ENCODE assay signal across 21 cellular contexts in the genomic region with DNA sequence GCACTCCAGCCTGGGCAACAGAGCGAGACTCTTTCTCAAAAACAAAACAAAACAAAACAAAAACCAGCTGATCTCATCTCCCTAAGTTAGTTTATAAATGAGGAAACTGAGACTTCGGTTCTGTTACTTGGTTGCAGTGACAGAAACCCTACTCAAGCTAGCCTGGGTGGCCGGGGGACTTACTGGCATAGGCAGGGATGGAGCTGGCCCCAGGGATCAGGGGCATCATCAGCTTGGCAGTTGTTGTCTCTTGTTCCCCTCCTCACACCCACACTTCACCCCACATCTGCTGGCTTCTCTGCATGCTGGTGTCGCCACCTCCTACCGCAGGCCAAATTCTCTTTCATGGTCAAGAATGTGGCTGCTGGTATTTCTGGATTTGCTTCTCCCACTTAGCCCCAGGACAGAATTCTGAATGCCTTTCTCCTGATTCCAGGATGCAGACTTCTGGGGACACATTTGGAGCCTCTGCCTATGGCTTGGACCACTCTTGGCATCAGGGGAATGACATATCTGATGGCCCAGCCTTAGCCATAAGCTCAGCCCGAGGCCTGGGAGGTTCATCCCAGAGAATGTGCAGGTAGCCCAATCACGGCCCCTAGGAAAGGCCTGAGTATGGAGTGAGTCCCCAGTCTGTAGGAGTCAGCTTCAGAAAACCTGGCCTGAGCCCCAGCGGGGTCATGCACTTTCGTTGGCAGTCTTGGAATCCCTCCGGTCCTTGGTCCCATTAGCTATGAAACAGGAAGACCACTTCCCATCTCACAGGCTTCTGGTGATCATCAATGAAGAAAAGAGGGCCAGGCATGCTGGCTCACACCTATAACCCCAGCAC. TPM values are rescaled to one million over a fixed set of nuclear protein-coding genes. Genes with fewer than 3 reads are reported as not detected.
DNase-seq lines count a peak whose midpoint lies in the region; ATAC-seq lines count a peak whose summit lies in the region.
"Had no signal": no experiment of that assay in that cellular context is flagged by ENCODE, and none has a peak within 500 bp of the region (broad histone marks: within the 10 kb centered on the region; RNA-seq: fewer than 3 reads in every experiment).

No MANE protein-coding gene starts in this region.

- H3K27ac ChIP-seq in mesendoderm (ENCODE audit: low read depth, low read length), result no peak overlapping the region
- H3K27ac ChIP-seq: lower lobe of right lung, skin epidermis, stomach, upper lobe of left lung had no signal

- DNase-seq in Caki2 (ENCODE audit: low read depth) (peak; percentile 2), mesendoderm (peak; percentile 47), NCI-H748 (lab: John Stamatoyannopoulos, UW; ENCODE audit: unreplicated experiment) (no peak), cerebellar cortex (ENCODE audit: low spot score) (no peak), Kasumi-1 (lab: John Stamatoyannopoulos, UW) (no peak)
- no peak for DNase-seq in activated CD4-positive, CD25-positive, alpha-beta regulatory T cell treated with anti-CD3 and anti-CD28 coated beads, Interleukin-2, amount 50 U/mL, for 72 hours
- DNase-seq: activated CD4-positive, alpha-beta T cell treated with anti-CD3 and anti-CD28 coated beads for 48 hours; activated naive CD8-positive, alpha-beta T cell treated with anti-CD3 and anti-CD28 coated beads, Interleukin-2, amount 50 U/mL, for 24 hours; lower lobe of right lung; naive thymus-derived CD8-positive, alpha-beta T cell; NCI-H1092; NCI-H2081; NCI-H446 treated with DMSO at 0.1 percent for 48 hours; Right ventricle myocardium superior; stimulated activated CD4-positive, alpha-beta T cell treated with anti-CD3 and anti-CD28 coated beads, Interleukin-4, amount 100 ng/mL, for 1 hour; stomach; T-cell; upper lobe of left lung had no signal

- H3K23ac ChIP-seq in mesendoderm (ENCODE audit: low read length), result no peak overlapping the region

- H3K4ac ChIP-seq in mesendoderm (ENCODE audit: low read depth, low read length), result no peak overlapping the region

- no peak overlapping the region for H4K5ac ChIP-seq in mesendoderm (ENCODE audit: low read length)

- no peak overlapping the region for H3K56ac ChIP-seq in mesendoderm (ENCODE audit: low read length)

- WGBS in mesendoderm (ENCODE audit: extremely low coverage, insufficient coverage, low lambda C conversion rate), result no CpG with 5 or more reads among the region's 10 CpGs

- in situ Hi-C loops in Caki2 (cut with HindIII; ENCODE audit: low pct_unique_long_range_greater_than_20kb, low sequenced_read_pairs), result no loop called here

- no peaks in the 10 kb centered on the region for H3K36me3 ChIP-seq in mesendoderm (ENCODE audit: control insufficient read depth, insufficient read depth, low read length)
- H3K36me3 ChIP-seq: lower lobe of right lung, stomach, upper lobe of left lung had no signal

- no peak overlapping the region for H2AK5ac ChIP-seq in mesendoderm (ENCODE audit: low read length)

- no peak overlapping the region for H4K8ac ChIP-seq in mesendoderm (ENCODE audit: low read depth, low read length)

- H2BK5ac ChIP-seq in mesendoderm (ENCODE audit: low read length), result no peak overlapping the region

- no peak overlapping the region for H2BK15ac ChIP-seq in mesendoderm (replicated peaks; ENCODE audit: low read depth)

- no peak overlapping the region for H3K4me2 ChIP-seq in mesendoderm (ENCODE audit: low read length)

- H2BK120ac ChIP-seq in mesendoderm (ENCODE audit: low read depth, low read length), result no peak overlapping the region

- H3K18ac ChIP-seq in mesendoderm (ENCODE audit: low read length), result no peak overlapping the region

- no peaks in the 10 kb centered on the region for H3K27me3 ChIP-seq in mesendoderm (ENCODE audit: insufficient read depth, low read length, poor library complexity)
- H3K27me3 ChIP-seq: stomach, upper lobe of left lung had no signal

- H3K4me3 ChIP-seq in mesendoderm (ENCODE audit: low read length), result no peak overlapping the region
- H3K4me3 ChIP-seq: lower lobe of right lung, skin epidermis, stomach, upper lobe of left lung had no signal

- no peaks in the 10 kb centered on the region for H3K79me2 ChIP-seq in mesendoderm (ENCODE audit: control insufficient read depth, insufficient read depth, low read length)

- no peak overlapping the region for H3K9ac ChIP-seq in mesendoderm (ENCODE audit: low read length)

- H3K79me1 ChIP-seq in mesendoderm (ENCODE audit: low read length), result no peaks in the 10 kb centered on the region

- no peaks in the 10 kb centered on the region for H3K4me1 ChIP-seq in mesendoderm (ENCODE audit: control insufficient read depth, low read depth, low read length)
- H3K4me1 ChIP-seq: lower lobe of right lung, stomach, upper lobe of left lung had no signal

- peak; percentile 42 for ATAC-seq in GM19395 (IDR thresholded peaks at IDR 0.05; ENCODE audit: unreplicated experiment)
- ATAC-seq in HG03095 (IDR thresholded peaks at IDR 0.05; ENCODE audit: unreplicated experiment), result peak; percentile 33
- ATAC-seq: naive thymus-derived CD8-positive, alpha-beta T cell had no signal

RNA-seq across cellular contexts. Expression of a gene that starts 41.6 kb away (rescaled TPM):
- total RNA-seq in Caki2 (2014; rRNA removed; shearing (Covaris generic); ENCODE audit: low replicate concordance), result 82.4 and 82.7 TPM in 2 replicates
- 135 TPM for polyA plus RNA-seq in mesendoderm (2013, experiment 1 of 2)
- 136 TPM for polyA plus RNA-seq in mesendoderm (2013, experiment 2 of 2)

Comparison
In these comparisons a context has a peak if more than half of its experiments do, and no peak if none do; other contexts are left out.
1. DNase-seq: peak in Caki2 (single experiment) and mesendoderm (single experiment); none in NCI-H748 (single experiment), activated CD4-positive, CD25-positive, alpha-beta regulatory T cell treated with anti-CD3 and anti-CD28 coated beads, Interleukin-2, amount 50 U/mL, for 72 hours (single experiment), cerebellar cortex (single experiment) and Kasumi-1 (0 of 2).